In genomic region chr14:35078082-35078481, GRCh38 we compare ENCODE assay signal across 25 cellular contexts.
"Had no signal": no experiment of that assay in that cellular context is flagged by ENCODE, and none has a peak within 500 bp of the region (broad histone marks: within the 10 kb centered on the region; RNA-seq: fewer than 3 reads in every experiment).

No MANE protein-coding gene starts in this region.

- ATAC-seq: activated CD8-positive, alpha-beta memory T cell treated with anti-CD3 and anti-CD28 coated beads, Interleukin-2, amount 10 ng/mL, durations not matched to agents 7 days and 5 days; PC-3 had no signal

- H3K27ac Mint-ChIP-seq: activated B cell treated with CpG ODN at 0.5 μM for 24 hours; activated CD4-positive, alpha-beta T cell treated with anti-CD3 and anti-CD28 coated beads, Interleukin-2, amount 10 ng/mL, durations not matched to agents 24 days and 14 days; activated CD8-positive, alpha-beta memory T cell treated with anti-CD3 and anti-CD28 coated beads, Interleukin-2, amount 10 ng/mL, durations not matched to agents 7 days and 5 days; activated naive CD4-positive, alpha-beta T cell treated with anti-CD3 and anti-CD28 coated beads, Interleukin-2, amount 10 ng/mL, durations not matched to agents 7 days and 5 days; activated naive CD8-positive, alpha-beta T cell treated with anti-CD3 and anti-CD28 coated beads for 36 hours; activated T-cell treated with anti-CD3 and anti-CD28 coated beads, Interleukin-2, amount 50 U/mL, for 24 hours; activated T-helper 1 cell treated with anti-CD3 and anti-CD28 coated beads, Interleukin-12 subunit alpha, Interleukin-12 subunit beta, Interleukin-2, Interleukin-4 antibody, amounts not matched to agents 30 ng/mL and 10 ng/mL and 1 ng/mL, durations not matched to agents 14 hours and 24 hours and 36 hours had no signal

- DNase-seq: activated B cell treated with CpG ODN at 0.5 μM for 24 hours; activated CD4-positive, alpha-beta T cell treated with anti-CD3 and anti-CD28 coated beads for 1 hour; activated CD4-positive, alpha-beta T cell treated with anti-CD3 and anti-CD28 coated beads, Interleukin-2, amount 10 ng/mL, durations not matched to agents 24 days and 14 days; activated CD4-positive, alpha-beta T cell treated with anti-CD3 and anti-CD28 coated beads, Interleukin-2, amount 50 U/mL, for 48 hours; activated CD8-positive, alpha-beta memory T cell treated with anti-CD3 and anti-CD28 coated beads, Interleukin-2, amount 10 ng/mL, durations not matched to agents 7 days and 5 days; activated effector memory CD4-positive, alpha-beta T cell treated with anti-CD3 and anti-CD28 coated beads, Interleukin-2, amount 50 U/mL, for 16 hours; activated naive CD4-positive, alpha-beta T cell treated with anti-CD3 and anti-CD28 coated beads, Interleukin-2, amount 10 ng/mL, durations not matched to agents 7 days and 5 days; activated naive CD8-positive, alpha-beta T cell treated with anti-CD3 and anti-CD28 coated beads for 36 hours; activated T-cell treated with anti-CD3 and anti-CD28 coated beads, Interleukin-2, amount 50 U/mL, for 24 hours; brain microvascular endothelial cell; cerebellar nuclear complex; KG1; NCI-H1092 treated with DMSO at 0.1 percent for 48 hours; NCI-H1417 treated with DMSO at 0.1 percent for 48 hours; NCI-H1694 treated with DMSO at 0.1 percent for 48 hours; NCI-H2029 treated with DMSO at 0.1 percent for 48 hours; NCI-H524; PC-3; SIG-M5; T-helper 2 cell; T1000 had no signal

- H3K4me3 Mint-ChIP-seq: activated B cell treated with CpG ODN at 0.5 μM for 24 hours; activated CD4-positive, alpha-beta T cell treated with anti-CD3 and anti-CD28 coated beads, Interleukin-2, amount 10 ng/mL, durations not matched to agents 24 days and 14 days; activated CD8-positive, alpha-beta memory T cell treated with anti-CD3 and anti-CD28 coated beads, Interleukin-2, amount 10 ng/mL, durations not matched to agents 7 days and 5 days; activated naive CD4-positive, alpha-beta T cell treated with anti-CD3 and anti-CD28 coated beads, Interleukin-2, amount 10 ng/mL, durations not matched to agents 7 days and 5 days; activated naive CD8-positive, alpha-beta T cell treated with anti-CD3 and anti-CD28 coated beads for 36 hours; activated T-cell treated with anti-CD3 and anti-CD28 coated beads, Interleukin-2, amount 50 U/mL, for 24 hours; activated T-helper 1 cell treated with anti-CD3 and anti-CD28 coated beads, Interleukin-12 subunit alpha, Interleukin-12 subunit beta, Interleukin-2, Interleukin-4 antibody, amounts not matched to agents 30 ng/mL and 10 ng/mL and 1 ng/mL, durations not matched to agents 14 hours and 24 hours and 36 hours had no signal

- H3K27me3 Mint-ChIP-seq: activated B cell treated with CpG ODN at 0.5 μM for 24 hours; activated CD4-positive, alpha-beta T cell treated with anti-CD3 and anti-CD28 coated beads, Interleukin-2, amount 10 ng/mL, durations not matched to agents 24 days and 14 days; activated CD8-positive, alpha-beta memory T cell treated with anti-CD3 and anti-CD28 coated beads, Interleukin-2, amount 10 ng/mL, durations not matched to agents 7 days and 5 days; activated naive CD4-positive, alpha-beta T cell treated with anti-CD3 and anti-CD28 coated beads, Interleukin-2, amount 10 ng/mL, durations not matched to agents 7 days and 5 days; activated naive CD8-positive, alpha-beta T cell treated with anti-CD3 and anti-CD28 coated beads for 36 hours; activated T-cell treated with anti-CD3 and anti-CD28 coated beads, Interleukin-2, amount 50 U/mL, for 24 hours had no signal

- H3K27ac ChIP-seq: brain microvascular endothelial cell, cardiac muscle cell had no signal

- H3K4me3 ChIP-seq: cardiac muscle cell had no signal

- FAIRE-seq: RCC 7860, TTC549 had no signal

- H3K4me1 Mint-ChIP-seq: activated B cell treated with CpG ODN at 0.5 μM for 24 hours; activated CD4-positive, alpha-beta T cell treated with anti-CD3 and anti-CD28 coated beads, Interleukin-2, amount 10 ng/mL, durations not matched to agents 24 days and 14 days; activated CD8-positive, alpha-beta memory T cell treated with anti-CD3 and anti-CD28 coated beads, Interleukin-2, amount 10 ng/mL, durations not matched to agents 7 days and 5 days; activated naive CD4-positive, alpha-beta T cell treated with anti-CD3 and anti-CD28 coated beads, Interleukin-2, amount 10 ng/mL, durations not matched to agents 7 days and 5 days; activated naive CD8-positive, alpha-beta T cell treated with anti-CD3 and anti-CD28 coated beads for 36 hours had no signal

- H3K9me3 Mint-ChIP-seq: activated B cell treated with CpG ODN at 0.5 μM for 24 hours; activated CD4-positive, alpha-beta T cell treated with anti-CD3 and anti-CD28 coated beads, Interleukin-2, amount 10 ng/mL, durations not matched to agents 24 days and 14 days; activated naive CD4-positive, alpha-beta T cell treated with anti-CD3 and anti-CD28 coated beads, Interleukin-2, amount 10 ng/mL, durations not matched to agents 7 days and 5 days; activated naive CD8-positive, alpha-beta T cell treated with anti-CD3 and anti-CD28 coated beads for 36 hours; activated T-cell treated with anti-CD3 and anti-CD28 coated beads, Interleukin-2, amount 50 U/mL, for 24 hours; activated T-helper 1 cell treated with anti-CD3 and anti-CD28 coated beads, Interleukin-12 subunit alpha, Interleukin-12 subunit beta, Interleukin-2, Interleukin-4 antibody, amounts not matched to agents 30 ng/mL and 10 ng/mL and 1 ng/mL, durations not matched to agents 14 hours and 24 hours and 36 hours had no signal

- H3K27me3 ChIP-seq: brain microvascular endothelial cell, cardiac muscle cell had no signal
